ENCODE assay signal across 8 cellular contexts in the genomic region with DNA sequence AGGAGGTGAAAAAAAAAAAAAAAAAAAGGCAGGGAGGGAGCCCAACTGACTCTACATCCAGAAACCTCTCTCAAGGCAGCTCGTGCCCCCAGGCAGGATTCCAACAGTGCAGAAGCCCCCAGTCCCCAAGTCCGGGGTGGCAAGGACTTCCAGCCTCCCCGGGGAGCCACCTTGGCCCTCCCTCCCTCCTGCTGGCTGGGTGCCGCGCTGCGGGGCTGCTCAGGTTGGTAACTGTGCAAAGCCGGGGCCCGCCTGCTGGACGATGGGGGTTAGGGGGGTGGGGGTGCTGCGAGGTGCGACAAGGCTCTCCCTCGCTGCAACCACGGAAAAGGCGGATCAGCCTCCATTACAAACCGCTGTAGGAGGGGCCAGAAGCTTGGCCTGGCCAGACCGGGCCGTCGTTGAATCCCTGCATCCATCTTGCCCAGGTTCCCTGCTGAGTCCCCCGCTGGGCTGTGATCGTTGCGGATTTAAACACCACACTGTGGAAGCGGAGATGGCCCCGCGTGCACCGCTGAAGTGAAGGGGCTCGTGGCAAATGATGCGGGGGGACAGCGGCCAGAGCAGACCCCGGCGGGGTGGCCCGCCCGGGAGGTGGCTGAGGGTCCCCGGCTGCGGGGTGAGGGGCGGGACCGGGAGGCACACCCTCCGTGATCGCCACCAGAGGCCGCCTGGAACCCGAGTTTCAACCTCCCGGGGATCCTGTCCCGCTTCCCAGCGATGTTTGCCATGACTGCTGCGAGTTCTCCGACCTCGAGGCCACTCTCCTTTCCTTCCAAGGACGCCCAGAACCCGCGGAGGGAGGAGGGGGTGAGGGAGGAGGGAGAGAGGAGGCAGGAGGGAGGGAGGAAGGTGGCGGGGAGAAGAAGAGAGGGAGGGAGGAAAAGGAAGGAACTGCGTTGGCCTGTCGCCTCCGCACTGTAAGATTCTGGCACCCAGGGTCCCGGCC. TPM values are rescaled to one million over a fixed set of nuclear protein-coding genes. Genes with fewer than 3 reads are reported as not detected.
DNase-seq lines count a peak whose midpoint lies in the region; FAIRE-seq and TF ChIP-seq lines count a peak whose summit lies in the region.

No MANE protein-coding gene starts in this region.

- no peak for FAIRE-seq in RCC 7860 (lab: Jason Lieb, UNC)

- H3K4me3 Mint-ChIP-seq in glutamatergic neuron (ENCODE audit: unreplicated experiment) = peak overlapping the region; percentile 80
- H3K4me3 Mint-ChIP-seq in type B pancreatic cell = peak overlapping the region; percentile 88

- H3K27ac Mint-ChIP-seq in glutamatergic neuron (ENCODE audit: unreplicated experiment) (no peak overlapping the region), type B pancreatic cell (peak overlapping the region; percentile 64)

- H3K4me1 Mint-ChIP-seq in glutamatergic neuron (ENCODE audit: low read depth, unreplicated experiment) (no peaks in the 10 kb centered on the region), type B pancreatic cell (ENCODE audit: unreplicated experiment) (no peaks in the 10 kb centered on the region)

- no peaks in the 10 kb centered on the region for H3K36me3 Mint-ChIP-seq in glutamatergic neuron (ENCODE audit: unreplicated experiment)
- no peaks in the 10 kb centered on the region for H3K36me3 Mint-ChIP-seq in type B pancreatic cell

- DNase-seq in HK-2 (ENCODE audit: unreplicated experiment) (peak; percentile 69), RCC 7860 (ENCODE audit: low spot score) (peak; percentile 15), glutamatergic neuron (peak; percentile 77), nucleus accumbens (lab: John Stamatoyannopoulos, UW) (peak in 54 of 56 donors; percentile 2 to 75 (median 38)), type B pancreatic cell (ENCODE audit: extremely low spot score, unreplicated experiment) (peak; percentile 74), middle frontal gyrus (ENCODE audit: extremely low spot score, low spot score) (no peak)
- DNase-seq in activated naive CD4-positive, alpha-beta T cell treated with anti-CD3 and anti-CD28 coated beads, Interleukin-2, amount 50 U/mL, for 16 hours = peak; percentile 46

- H3K27me3 Mint-ChIP-seq in glutamatergic neuron (ENCODE audit: unreplicated experiment) (no peaks in the 10 kb centered on the region), type B pancreatic cell (no peaks in the 10 kb centered on the region)

- TF ChIP-seq CTCF in GM12874 (IDR thresholded peaks at IDR 0.05; ENCODE audit: insufficient read depth, low read depth, low read length) (peak; percentile 59), glutamatergic neuron (IDR thresholded peaks at IDR 0.05; ENCODE audit: partially characterized antibody, unreplicated experiment) (no peak), type B pancreatic cell (conservative IDR thresholded peaks at IDR 0.05) (peak; percentile 66)

- H3K9me3 Mint-ChIP-seq in glutamatergic neuron (ENCODE audit: unreplicated experiment) (no peaks in the 10 kb centered on the region), type B pancreatic cell (no peaks in the 10 kb centered on the region)

RNA-seq across cellular contexts. Expression of a gene that starts 58.0 kb away (rescaled TPM):
- total RNA-seq in glutamatergic neuron (ENCODE audit: unreplicated experiment) = 208 TPM
- 255 and 276 TPM in 2 replicates for total RNA-seq in type B pancreatic cell (ENCODE audit: low replicate concordance)
